In genomic region chr5:55994502-55994997, GRCh38 we compare ENCODE assay signal across 8 cellular contexts. TPM values are rescaled to one million over a fixed set of nuclear protein-coding genes. Genes with fewer than 3 reads are reported as not detected.
DNase-seq lines count a peak whose midpoint lies in the region; ATAC-seq and TF ChIP-seq lines count a peak whose summit lies in the region.

TSS of gene IL6ST (minus strand) at chr5:55994963. CDS start at chr5:55976278, 18,685 bp downstream.

- peaks cover 72% of the 10 kb centered on the region for H3K4me1 Mint-ChIP-seq in chondrocyte (ENCODE audit: low read depth)
- H3K4me1 Mint-ChIP-seq in stimulated activated effector memory CD8-positive, alpha-beta T cell treated with anti-CD3 and anti-CD28 coated beads, Interleukin-12 subunit alpha, Interleukin-12 subunit beta, amount 100 ng/mL, for 72 hours = peaks cover 50% of the 10 kb centered on the region

- H3K36me3 Mint-ChIP-seq in chondrocyte (ENCODE audit: low read depth) = peaks cover 2% of the 10 kb centered on the region
- H3K36me3 Mint-ChIP-seq in stimulated activated effector memory CD8-positive, alpha-beta T cell treated with anti-CD3 and anti-CD28 coated beads, Interleukin-12 subunit alpha, Interleukin-12 subunit beta, amount 100 ng/mL, for 72 hours = peaks cover 14% of the 10 kb centered on the region

- H3K4me2 ChIP-seq in SK-N-SH = peak within 1 kb of the TSS; percentile 65

- H4K20me1 ChIP-seq in SK-N-SH (ENCODE audit: insufficient read depth) = peaks cover 40% of the 10 kb centered on the region; the same call in 1 of the 2 replicates

- peaks cover 12 to 14% of the 10 kb centered on the region in 2 experiments; a peak in 3 of 4 replicates for H3K4me1 ChIP-seq in SK-N-SH (ENCODE audit: control insufficient read depth in 1 of 2, insufficient read depth in 2 of 2, low read depth in 1 of 2, low read length in 1 of 2)

- H3K9me3 ChIP-seq in SK-N-SH = no peaks in the 10 kb centered on the region

- H3K27me3 ChIP-seq in BJ (ENCODE audit: control insufficient read depth, insufficient read depth, low read length) (no peaks in the 10 kb centered on the region), SK-N-SH (ENCODE audit: insufficient read depth) (no peaks in the 10 kb centered on the region)

- no peak for TF ChIP-seq CTCF in BJ (IDR thresholded peaks at IDR 0.05; ENCODE audit: insufficient read depth, low read depth, low read length)
- TF ChIP-seq CTCF in SK-N-SH (IDR thresholded peaks at IDR 0.05) = no peak; the same call in 1 of the 2 replicates
- TF ChIP-seq CTCF in chondrocyte (IDR thresholded peaks at IDR 0.05) = no peak

- H3K79me2 ChIP-seq in SK-N-SH (ENCODE audit: insufficient read depth) = peaks cover 50% of the 10 kb centered on the region

- TF ChIP-seq EP300 in SK-N-SH (IDR thresholded peaks at IDR 0.05; ENCODE audit: borderline replicate concordance in 1 of 2, low read depth in 1 of 2, low read length in 1 of 2) = peak in 1 of 2 experiments; percentile 10; a peak in 1 of 4 replicates

- ATAC-seq in GM18868 (IDR thresholded peaks at IDR 0.05; ENCODE audit: unreplicated experiment) (peak; percentile 31), HG03095 (IDR thresholded peaks at IDR 0.05; ENCODE audit: unreplicated experiment) (peak; percentile 33)
- ATAC-seq in stimulated activated effector memory CD8-positive, alpha-beta T cell treated with anti-CD3 and anti-CD28 coated beads, Interleukin-12 subunit alpha, Interleukin-12 subunit beta, amount 100 ng/mL, for 72 hours = peak; percentile 3

- peak within 1 kb of the TSS; percentile 98 for H3K4me3 Mint-ChIP-seq in chondrocyte (ENCODE audit: unreplicated experiment)
- H3K4me3 Mint-ChIP-seq in stimulated activated effector memory CD8-positive, alpha-beta T cell treated with anti-CD3 and anti-CD28 coated beads, Interleukin-12 subunit alpha, Interleukin-12 subunit beta, amount 100 ng/mL, for 72 hours = peak within 1 kb of the TSS; percentile 86

- TF ChIP-seq RAD21 in SK-N-SH (IDR thresholded peaks at IDR 0.05; ENCODE audit: low read length) = no peak

- POLR2A ChIA-PET in BJ (lab: Charles Lee) = interaction anchor here (0.6 kb wide), 2 partner anchors 24 to 95 kb away, joined by 3 to 9 read pairs; no protein-coding TSS in a partner anchor
- POLR2A ChIA-PET in SK-N-SH (lab: Yijun Ruan, JAX) = no interaction called here

- H3K27ac Mint-ChIP-seq in chondrocyte (ENCODE audit: unreplicated experiment) = peak within 1 kb of the TSS; percentile 99
- peak within 1 kb of the TSS; percentile 93 for H3K27ac Mint-ChIP-seq in stimulated activated effector memory CD8-positive, alpha-beta T cell treated with anti-CD3 and anti-CD28 coated beads, Interleukin-12 subunit alpha, Interleukin-12 subunit beta, amount 100 ng/mL, for 72 hours

- peak; percentile 26 for DNase-seq in BJ (ENCODE audit: low read depth)
- DNase-seq in SK-N-SH = no peak
- no peak for DNase-seq in chondrocyte (ENCODE audit: low spot score)
- DNase-seq in kidney tubule cell (ENCODE audit: low spot score) = peak; percentile 94
- DNase-seq in stimulated activated effector memory CD8-positive, alpha-beta T cell treated with anti-CD3 and anti-CD28 coated beads, Interleukin-12 subunit alpha, Interleukin-12 subunit beta, amount 100 ng/mL, for 72 hours (ENCODE audit: low spot score in 2 of 2) = no peak
- DNase-seq in NAMALWA (ENCODE audit: low spot score) = no peak

- peaks cover 3% of the 10 kb centered on the region for H3K9me3 Mint-ChIP-seq in chondrocyte (ENCODE audit: low read depth)
- H3K9me3 Mint-ChIP-seq in stimulated activated effector memory CD8-positive, alpha-beta T cell treated with anti-CD3 and anti-CD28 coated beads, Interleukin-12 subunit alpha, Interleukin-12 subunit beta, amount 100 ng/mL, for 72 hours = peaks cover 3% of the 10 kb centered on the region

- no peaks in the 10 kb centered on the region for H3K27me3 Mint-ChIP-seq in chondrocyte (ENCODE audit: low read depth)

- 6% methylated on average over 19 of the region's 48 CpGs for whole genome bisulfite sequencing in SK-N-SH (ENCODE audit: low lambda C conversion rate)

- H3K36me3 ChIP-seq in BJ (ENCODE audit: control insufficient read depth, insufficient read depth, low read length) (no peaks in the 10 kb centered on the region), SK-N-SH (replicated peaks in 1 of 2; ENCODE audit: control insufficient read depth in 1 of 2, insufficient read depth in 2 of 2, low read length in 1 of 2) (no peaks in the 10 kb centered on the region)

- H3K27ac ChIP-seq in SK-N-SH (ENCODE audit: low read depth in 2 of 2, low read length in 1 of 2) = peak within 1 kb of the TSS; percentile 96 to 98

- H3K4me3 ChIP-seq in BJ (ENCODE audit: low read depth, low read length) (peak within 1 kb of the TSS; percentile 76), SK-N-SH (ENCODE audit: low read depth in 2 of 2, low read length in 1 of 2) (peak within 1 kb of the TSS; percentile 72 to 74)

- peak within 1 kb of the TSS; percentile 94 for H3K9ac ChIP-seq in SK-N-SH

- no peaks in the 10 kb centered on the region for H3K9me2 ChIP-seq in SK-N-SH

- H2AFZ ChIP-seq in SK-N-SH (ENCODE audit: low read depth) = peak within 1 kb of the TSS; percentile 84

- peaks cover 17% of the 10 kb centered on the region for H3F3A ChIP-seq in SK-N-SH (replicated peaks; ENCODE audit: insufficient read depth)

- CTCF ChIA-PET in BJ (lab: Yijun Ruan, JAX) = interaction anchor here (0.7 to 1.1 kb wide), 3 partner anchors 12 to 129 kb away, joined by 3 to 4 read pairs (median 3); no protein-coding TSS in a partner anchor
- CTCF ChIA-PET in SK-N-SH (lab: Yijun Ruan, JAX) = interaction anchor here (1.0 to 1.8 kb wide), 3 partner anchors 8 to 206 kb away, joined by 3 to 6 read pairs (median 4); no protein-coding TSS in a partner anchor

TF ChIP-seq in SK-N-SH, 30 proteins besides CTCF, POLR2A, EP300 and RAD21:
- TF ChIP-seq TEAD4 (IDR thresholded peaks at IDR 0.05; ENCODE audit: borderline replicate concordance, insufficient read depth) = 0 out of 2 replicates have a peak, but pooled peaks have one; percentile 16
- TF ChIP-seq RXRA (IDR thresholded peaks at IDR 0.05; ENCODE audit: borderline replicate concordance, low read depth) = no peak
- TF ChIP-seq FOSL2 (IDR thresholded peaks at IDR 0.05; ENCODE audit: borderline replicate concordance, low read depth) = 0 out of 2 replicates have a peak, but pooled peaks have one; percentile 4
- peak; percentile 62 for TF ChIP-seq MAX (IDR thresholded peaks at IDR 0.05; ENCODE audit: low read depth)
- peak; percentile 34; the same call in 1 of the 2 replicates for TF ChIP-seq GABPA (IDR thresholded peaks at IDR 0.05; ENCODE audit: low read depth)
- TF ChIP-seq EZH2phosphoT487 (IDR thresholded peaks at IDR 0.05; ENCODE audit: borderline replicate concordance, low read depth) = no peak

RNA-seq across cellular contexts. Expression of gene IL6ST, which starts in this region (rescaled TPM):
- polyA plus RNA-seq in BJ (2011; rRNA removed) = 167 and 330 TPM in 2 replicates
- 206 and 254 TPM in 2 replicates for polyA minus RNA-seq in BJ (2011; rRNA and poly(A)+ RNA removed)
- polyA plus RNA-seq in SK-N-SH (2012; rRNA removed) = 16.0 and 21.1 TPM in 2 replicates
- polyA plus RNA-seq in SK-N-SH (2012; cell fraction: cytosol; rRNA removed) = 30.1 and 34.6 TPM in 2 replicates
- 6.7 and 17.2 TPM in 2 replicates for polyA plus RNA-seq in SK-N-SH (2012; cell fraction: nucleus; rRNA removed)
- total RNA-seq in chondrocyte = 167 to 221 TPM (median 210 TPM) in 3 replicates

Comparison
In these comparisons a context has a peak if more than half of its experiments do, and no peak if none do; other contexts are left out.
1. DNase-seq: peak in BJ (single experiment) and kidney tubule cell (single experiment); none in SK-N-SH (single experiment), chondrocyte (single experiment), stimulated activated effector memory CD8-positive, alpha-beta T cell treated with anti-CD3 and anti-CD28 coated beads, Interleukin-12 subunit alpha, Interleukin-12 subunit beta, amount 100 ng/mL, for 72 hours (0 of 2) and NAMALWA (single experiment).
2. Peak in every context shown above with its lines, with median percentiles within 50 percentile points of each other: ATAC-seq.